In genomic region chr4:38621004-38621684, GRCh38 we compare ENCODE assay signal across 9 cellular contexts. TPM values are rescaled to one million over a fixed set of nuclear protein-coding genes. Genes with fewer than 3 reads are reported as not detected.
DNase-seq lines count a peak whose midpoint lies in the region; ATAC-seq and TF ChIP-seq lines count a peak whose summit lies in the region.
"Had no signal": no experiment of that assay in that cellular context is flagged by ENCODE, and none has a peak within 500 bp of the region (broad histone marks: within the 10 kb centered on the region; RNA-seq: fewer than 3 reads in every experiment).

No MANE protein-coding gene starts in this region.

- H3K4me2 ChIP-seq in OCI-LY7 (ENCODE audit: low read length), result no peak overlapping the region

- H3K27me3 ChIP-seq in Panc1 (ENCODE audit: control insufficient read depth, insufficient read depth, low read length) (no peaks in the 10 kb centered on the region), upper lobe of right lung (no peaks in the 10 kb centered on the region)
- H3K27me3 ChIP-seq: BLaER1 treated with 17β-estradiol and CSF1 and Interleukin-3, amounts not matched to agents 10 nM and 100 nM had no signal

- no peak overlapping the region for H3K27ac Mint-ChIP-seq in activated CD4-positive, alpha-beta T cell treated with anti-CD3 and anti-CD28 coated beads, Interleukin-2, amount 10 ng/mL, durations not matched to agents 24 days and 14 days

- peaks cover 2% of the 10 kb centered on the region for H3K4me1 Mint-ChIP-seq in activated CD4-positive, alpha-beta T cell treated with anti-CD3 and anti-CD28 coated beads, Interleukin-2, amount 10 ng/mL, durations not matched to agents 24 days and 14 days

- BruUV-seq in Panc1 (replicated peaks; lab: Mats Ljungman, UMichigan) (no TSS peak), OCI-LY7 (replicated peaks; lab: Mats Ljungman, UMichigan) (no TSS peak)

- no peaks in the 10 kb centered on the region for H4K20me1 ChIP-seq in OCI-LY7 (ENCODE audit: insufficient read depth, low read length)
- H4K20me1 ChIP-seq: BLaER1 treated with 17β-estradiol and CSF1 and Interleukin-3, amounts not matched to agents 10 nM and 100 nM had no signal

- H3K4me1 ChIP-seq in Panc1 (ENCODE audit: control insufficient read depth, insufficient read depth, low read length) (no peaks in the 10 kb centered on the region), upper lobe of right lung (peaks cover 20% of the 10 kb centered on the region), OCI-LY7 (ENCODE audit: insufficient read depth, low read length, poor library complexity, severe bottlenecking) (no peaks in the 10 kb centered on the region)

- CTCF ChIA-PET in Panc1 (lab: Charles Lee) (interaction anchor here (0.7 kb wide), 1 partner anchor 139 kb away, joined by 5 read pairs; no protein-coding TSS in a partner anchor), OCI-LY7 (lab: Charles Lee; ENCODE audit: unreplicated experiment) (no interaction called here)

- H3K4me3 Mint-ChIP-seq in activated CD4-positive, alpha-beta T cell treated with anti-CD3 and anti-CD28 coated beads, Interleukin-2, amount 10 ng/mL, durations not matched to agents 24 days and 14 days, result no peak overlapping the region

- H3K27me3 Mint-ChIP-seq in activated CD4-positive, alpha-beta T cell treated with anti-CD3 and anti-CD28 coated beads, Interleukin-2, amount 10 ng/mL, durations not matched to agents 24 days and 14 days, result peaks cover 4% of the 10 kb centered on the region

- peaks cover 5% of the 10 kb centered on the region for H3K9me3 Mint-ChIP-seq in activated CD4-positive, alpha-beta T cell treated with anti-CD3 and anti-CD28 coated beads, Interleukin-2, amount 10 ng/mL, durations not matched to agents 24 days and 14 days

- TF ChIP-seq CTCF in Panc1 (IDR thresholded peaks at IDR 0.05) (no peak), foreskin fibroblast (IDR thresholded peaks at IDR 0.05; ENCODE audit: low read depth, low read length) (no peak), upper lobe of right lung (IDR thresholded peaks at IDR 0.05) (no peak), OCI-LY7 (conservative IDR thresholded peaks at IDR 0.05; ENCODE audit: low read length) (no peak)

- H3K27ac ChIP-seq in Panc1 (ENCODE audit: low read length) (no peak overlapping the region), upper lobe of right lung (peak overlapping the region; percentile 67), OCI-LY7 (ENCODE audit: low read depth, low read length, poor library complexity, severe bottlenecking) (no peak overlapping the region)
- H3K27ac ChIP-seq: BLaER1 treated with 17β-estradiol and CSF1 and Interleukin-3, amounts not matched to agents 10 nM and 100 nM had no signal

- no peaks in the 10 kb centered on the region for H3K9me3 ChIP-seq in Panc1 (ENCODE audit: control insufficient read depth, insufficient read depth, low read depth, low read length)
- no peaks in the 10 kb centered on the region for H3K9me3 ChIP-seq in upper lobe of right lung
- H3K9me3 ChIP-seq in OCI-LY7 (ENCODE audit: low read length), result no peaks in the 10 kb centered on the region
- H3K9me3 ChIP-seq: BLaER1 treated with 17β-estradiol and CSF1 and Interleukin-3, amounts not matched to agents 10 nM and 100 nM had no signal

- no peaks in the 10 kb centered on the region for H3K79me2 ChIP-seq in OCI-LY7 (ENCODE audit: insufficient read depth, low read depth, low read length)

- peak overlapping the region in 1 of 2 experiments; percentile 6; a peak in 1 of 4 replicates for H3K4me3 ChIP-seq in Panc1 (ENCODE audit: low read depth in 2 of 2, low read length in 2 of 2)
- H3K4me3 ChIP-seq in foreskin fibroblast (ENCODE audit: low read depth in 1 of 2, low read length in 2 of 2), result no peak overlapping the region
- no peak overlapping the region for H3K4me3 ChIP-seq in upper lobe of right lung
- no peak overlapping the region for H3K4me3 ChIP-seq in OCI-LY7 (ENCODE audit: low read depth, low read length, poor library complexity, severe bottlenecking)
- H3K4me3 ChIP-seq: BLaER1 treated with 17β-estradiol and CSF1 and Interleukin-3, amounts not matched to agents 10 nM and 100 nM had no signal

- in situ Hi-C loops in Panc1 (cut with HindIII; ENCODE audit: low pct_unique_long_range_greater_than_20kb, low sequenced_read_pairs), result no loop called here

- POLR2A ChIA-PET in Panc1 (lab: Charles Lee), result no interaction called here
- POLR2A ChIA-PET in OCI-LY7 (lab: Charles Lee), result interaction anchor here (0.5 to 1.2 kb wide), 2 partner anchors 13 to 57 kb away, joined by 3 read pairs; no protein-coding TSS in a partner anchor

- H3K36me3 ChIP-seq in Panc1 (ENCODE audit: control insufficient read depth, insufficient read depth, low read length) (no peaks in the 10 kb centered on the region), upper lobe of right lung (no peaks in the 10 kb centered on the region), OCI-LY7 (ENCODE audit: insufficient read depth, low read length) (no peaks in the 10 kb centered on the region)
- H3K36me3 ChIP-seq: BLaER1 treated with 17β-estradiol and CSF1 and Interleukin-3, amounts not matched to agents 10 nM and 100 nM had no signal

- no peaks in the 10 kb centered on the region for H3K36me3 Mint-ChIP-seq in activated CD4-positive, alpha-beta T cell treated with anti-CD3 and anti-CD28 coated beads, Interleukin-2, amount 10 ng/mL, durations not matched to agents 24 days and 14 days (ENCODE audit: low read depth)

- H3K9me2 ChIP-seq in OCI-LY7 (ENCODE audit: insufficient read depth, low read length), result no peaks in the 10 kb centered on the region

- ATAC-seq in Panc1, result no peak
- peak; percentile 95 for ATAC-seq in upper lobe of right lung
- ATAC-seq in HG03521 (IDR thresholded peaks at IDR 0.05; ENCODE audit: unreplicated experiment), result no peak

- H2AFZ ChIP-seq in OCI-LY7 (ENCODE audit: low read length), result no peak overlapping the region

- peak; percentile 35 for DNase-seq in activated CD4-positive, alpha-beta T cell treated with anti-CD3 and anti-CD28 coated beads, Interleukin-2, amount 10 ng/mL, durations not matched to agents 24 days and 14 days
- no peak for DNase-seq in activated CD4-positive, alpha-beta T cell treated with anti-CD3 and anti-CD28 coated beads, Interleukin-2, amount 50 U/mL, for 1 hour
- peak; percentile 80 for DNase-seq in Panc1 (ENCODE audit: low read depth, low spot score)
- peak; percentile 56 to 85 for DNase-seq in foreskin fibroblast
- no peak for DNase-seq in upper lobe of right lung
- DNase-seq in OCI-LY7 (ENCODE audit: low spot score), result no peak
- DNase-seq in activated T-cell treated with anti-CD3 and anti-CD28 coated beads for 4 hours, result no peak

- intact Hi-C loops in activated CD4-positive, alpha-beta T cell treated with anti-CD3 and anti-CD28 coated beads, Interleukin-2, amount 10 ng/mL, durations not matched to agents 24 days and 14 days (cut with micrococcal nuclease), result no loop called here
- intact Hi-C loops in Panc1 (cut with micrococcal nuclease; ENCODE audit: unreplicated experiment), result no loop called here
- intact Hi-C loops in upper lobe of right lung (cut with DNase I), result no loop called here
- intact Hi-C loops in OCI-LY7 (cut with micrococcal nuclease; ENCODE audit: unreplicated experiment), result no loop called here

RNA-seq across cellular contexts. Expression of gene KLF3, which starts 42.9 kb away (rescaled TPM):
- 0.83 and 1.0 TPM in 2 replicates for total RNA-seq in activated CD4-positive, alpha-beta T cell treated with anti-CD3 and anti-CD28 coated beads, Interleukin-2, amount 10 ng/mL, durations not matched to agents 24 days and 14 days
- total RNA-seq in Panc1 (2021; ENCODE audit: unreplicated experiment) (14.4 TPM), upper lobe of right lung (70.6 TPM), OCI-LY7 (2022) (0.23 TPM in 1 of 2 replicates, not detected in the other)
- 5.5 TPM for polyA plus RNA-seq in Panc1 (2012; ENCODE audit: insufficient read length)
- total RNA-seq in OCI-LY7 (2014; rRNA removed; shearing (Covaris generic)), result 0.09 TPM in 1 of 2 replicates, not detected in the other

Comparison
In these comparisons a context has a peak if more than half of its experiments do, and no peak if none do; other contexts are left out.
1. DNase-seq: peak in activated CD4-positive, alpha-beta T cell treated with anti-CD3 and anti-CD28 coated beads, Interleukin-2, amount 10 ng/mL, durations not matched to agents 24 days and 14 days (single experiment), Panc1 (single experiment) and foreskin fibroblast (2 of 2); none in activated CD4-positive, alpha-beta T cell treated with anti-CD3 and anti-CD28 coated beads, Interleukin-2, amount 50 U/mL, for 1 hour (single experiment), upper lobe of right lung (single experiment), OCI-LY7 (single experiment) and activated T-cell treated with anti-CD3 and anti-CD28 coated beads for 4 hours (single experiment).